ENCODE assay signal across 22 cellular contexts in the genomic region with DNA sequence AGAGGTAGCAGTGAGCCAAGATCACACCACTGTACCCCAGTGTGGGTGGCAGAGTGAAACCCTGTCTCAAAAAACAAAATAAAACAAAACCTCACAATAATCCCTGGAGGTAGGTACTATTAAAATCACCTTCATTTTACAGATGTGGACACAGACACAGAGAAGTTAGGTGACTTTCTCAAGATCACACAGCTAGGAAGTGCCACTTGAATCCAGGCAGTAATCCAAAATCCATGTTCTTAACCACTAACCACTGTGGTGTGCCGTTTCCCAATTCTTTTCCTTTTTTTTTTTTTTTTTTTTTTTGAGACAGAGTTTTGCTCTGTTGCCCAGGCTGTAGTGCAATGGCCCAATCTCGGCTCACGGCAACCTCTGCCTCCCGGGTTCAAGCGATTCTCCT. TPM values are rescaled to one million over a fixed set of nuclear protein-coding genes. Genes with fewer than 3 reads are reported as not detected.
DNase-seq lines count a peak whose midpoint lies in the region; ATAC-seq, FAIRE-seq and TF ChIP-seq lines count a peak whose summit lies in the region.
"Had no signal": no experiment of that assay in that cellular context is flagged by ENCODE, and none has a peak within 500 bp of the region (broad histone marks: within the 10 kb centered on the region; RNA-seq: fewer than 3 reads in every experiment).

No MANE protein-coding gene starts in this region.

- no peaks in the 10 kb centered on the region for H3K36me3 ChIP-seq in esophagus squamous epithelium
- H3K36me3 ChIP-seq in gastrocnemius medialis: no peaks in the 10 kb centered on the region

- no peak overlapping the region for H3K4me2 ChIP-seq in A549
- H3K4me2 ChIP-seq: KMS-11 had no signal

- TF ChIP-seq CTCF in A549 (IDR thresholded peaks at IDR 0.05) (no peak), RWPE1 (conservative IDR thresholded peaks at IDR 0.05; ENCODE audit: low read depth) (no peak), esophagus squamous epithelium (IDR thresholded peaks at IDR 0.05) (no peak), gastrocnemius medialis (IDR thresholded peaks at IDR 0.05 in 4 of 5, conservative IDR thresholded peaks at IDR 0.05 in 1 of 5) (no peak)

- CTCF ChIA-PET in A549 (lab: Yijun Ruan, JAX): interaction anchor here (0.6 to 33.5 kb wide), 15 partner anchors 4 to 531 kb away, joined by 3 to 1052 read pairs (median 9); a partner anchor contains a TSS
- CTCF ChIA-PET in RWPE1 (lab: Yijun Ruan, JAX): interaction anchor here (2.2 kb wide), 1 partner anchor 88 kb away, joined by 12 read pairs; a partner anchor contains a TSS

- DNase-seq in A549 (ENCODE audit: low read depth in 1 of 2, low spot score in 1 of 2) (no peak), RWPE1 (ENCODE audit: low spot score) (no peak), esophagus squamous epithelium (lab: John Stamatoyannopoulos, UW) (no peak), gastrocnemius medialis (no peak), SK-N-DZ (ENCODE audit: low spot score) (no peak)
- no peak for DNase-seq in T-helper 2 cell treated with Interferon-gamma antibody and Interleukin-4, amounts not matched to agents 5 μg/mL and 100 μg/mL, for 36 hours (ENCODE audit: low spot score)
- no peak for DNase-seq in activated T-cell treated with anti-CD3 and anti-CD28 coated beads, Interleukin-2, amount 50 U/mL, for 24 hours
- DNase-seq: activated CD4-positive, alpha-beta memory T cell treated with anti-CD3 and anti-CD28 coated beads, Interleukin-2, amount 10 ng/mL, durations not matched to agents 7 days and 5 days; activated naive CD4-positive, alpha-beta T cell treated with anti-CD3 and anti-CD28 coated beads, Interleukin-2, amount 10 ng/mL, durations not matched to agents 7 days and 5 days; activated T-cell treated with anti-CD3 and anti-CD28 coated beads, Interleukin-2, amount 50 U/mL, for 4 hours; foreskin fibroblast; NCI-H2029; stimulated activated CD4-positive, alpha-beta T cell treated with anti-CD3 and anti-CD28 coated beads, Interleukin-4, amount 100 ng/mL, for 4 hours; T1000 had no signal

- TF ChIP-seq EP300 in A549 (IDR thresholded peaks at IDR 0.05): no peak

- H3K4me3 ChIP-seq in A549 (no peak overlapping the region), esophagus squamous epithelium (no peak overlapping the region), gastrocnemius medialis (no peak overlapping the region)

- H3K4me1 ChIP-seq in A549: peaks cover 15% of the 10 kb centered on the region
- H3K4me1 ChIP-seq in esophagus squamous epithelium: peaks cover 0 to 66% (median 15%) of the 10 kb centered on the region in 3 donors
- peaks cover 3 to 6% of the 10 kb centered on the region in 2 donors for H3K4me1 ChIP-seq in gastrocnemius medialis

- WGBS in A549 (ENCODE audit: missing lambda C conversion rate): 70% methylated on average over 5 of the region's 5 CpGs
- 68 to 69% methylated on average over 3 to 5 of the region's 5 CpGs for WGBS in esophagus squamous epithelium, 2 donors

- POLR2A ChIA-PET in A549 (lab: Yijun Ruan, JAX) (interaction anchor here (1.1 to 1.8 kb wide), 2 partner anchors 9 to 57 kb away, joined by 3 to 4 read pairs; a partner anchor contains a TSS), RWPE1 (lab: Yijun Ruan, JAX; ENCODE audit: low non-redundant PET) (no interaction called here)

- H3K4me3 Mint-ChIP-seq in T-helper 2 cell treated with Interferon-gamma antibody and Interleukin-4, amounts not matched to agents 5 μg/mL and 100 μg/mL, for 36 hours: no peak overlapping the region
- H3K4me3 Mint-ChIP-seq in activated T-cell treated with anti-CD3 and anti-CD28 coated beads, Interleukin-2, amount 50 U/mL, for 24 hours: no peak overlapping the region
- H3K4me3 Mint-ChIP-seq: activated CD4-positive, alpha-beta memory T cell treated with anti-CD3 and anti-CD28 coated beads, Interleukin-2, amount 10 ng/mL, durations not matched to agents 7 days and 5 days; activated naive CD4-positive, alpha-beta T cell treated with anti-CD3 and anti-CD28 coated beads, Interleukin-2, amount 10 ng/mL, durations not matched to agents 7 days and 5 days; activated T-cell treated with anti-CD3 and anti-CD28 coated beads, Interleukin-2, amount 50 U/mL, for 4 hours; CD14-positive monocyte; endodermal cell had no signal

- no peaks in the 10 kb centered on the region for H3K27me3 Mint-ChIP-seq in T-helper 2 cell treated with Interferon-gamma antibody and Interleukin-4, amounts not matched to agents 5 μg/mL and 100 μg/mL, for 36 hours (ENCODE audit: low read depth)
- no peaks in the 10 kb centered on the region for H3K27me3 Mint-ChIP-seq in activated T-cell treated with anti-CD3 and anti-CD28 coated beads, Interleukin-2, amount 50 U/mL, for 24 hours
- H3K27me3 Mint-ChIP-seq: activated CD4-positive, alpha-beta memory T cell treated with anti-CD3 and anti-CD28 coated beads, Interleukin-2, amount 10 ng/mL, durations not matched to agents 7 days and 5 days had no signal

- peaks cover 7% of the 10 kb centered on the region for H3K36me3 Mint-ChIP-seq in T-helper 2 cell treated with Interferon-gamma antibody and Interleukin-4, amounts not matched to agents 5 μg/mL and 100 μg/mL, for 36 hours (ENCODE audit: low read depth)
- H3K36me3 Mint-ChIP-seq in activated T-cell treated with anti-CD3 and anti-CD28 coated beads, Interleukin-2, amount 50 U/mL, for 24 hours (ENCODE audit: low read depth): no peaks in the 10 kb centered on the region
- H3K36me3 Mint-ChIP-seq: activated naive CD4-positive, alpha-beta T cell treated with anti-CD3 and anti-CD28 coated beads, Interleukin-2, amount 10 ng/mL, durations not matched to agents 7 days and 5 days; CD14-positive monocyte had no signal

- H3K9me3 Mint-ChIP-seq in T-helper 2 cell treated with Interferon-gamma antibody and Interleukin-4, amounts not matched to agents 5 μg/mL and 100 μg/mL, for 36 hours: no peaks in the 10 kb centered on the region
- H3K9me3 Mint-ChIP-seq in activated T-cell treated with anti-CD3 and anti-CD28 coated beads, Interleukin-2, amount 50 U/mL, for 24 hours: no peaks in the 10 kb centered on the region
- H3K9me3 Mint-ChIP-seq: activated CD4-positive, alpha-beta memory T cell treated with anti-CD3 and anti-CD28 coated beads, Interleukin-2, amount 10 ng/mL, durations not matched to agents 7 days and 5 days; activated naive CD4-positive, alpha-beta T cell treated with anti-CD3 and anti-CD28 coated beads, Interleukin-2, amount 10 ng/mL, durations not matched to agents 7 days and 5 days; activated T-cell treated with anti-CD3 and anti-CD28 coated beads, Interleukin-2, amount 50 U/mL, for 4 hours; endodermal cell had no signal

- FAIRE-seq in A549 (lab: Jason Lieb, UNC): peak; percentile 32

- no peak overlapping the region for H3K27ac Mint-ChIP-seq in T-helper 2 cell treated with Interferon-gamma antibody and Interleukin-4, amounts not matched to agents 5 μg/mL and 100 μg/mL, for 36 hours
- no peak overlapping the region for H3K27ac Mint-ChIP-seq in activated T-cell treated with anti-CD3 and anti-CD28 coated beads, Interleukin-2, amount 50 U/mL, for 24 hours
- H3K27ac Mint-ChIP-seq: activated CD4-positive, alpha-beta memory T cell treated with anti-CD3 and anti-CD28 coated beads, Interleukin-2, amount 10 ng/mL, durations not matched to agents 7 days and 5 days; activated naive CD4-positive, alpha-beta T cell treated with anti-CD3 and anti-CD28 coated beads, Interleukin-2, amount 10 ng/mL, durations not matched to agents 7 days and 5 days; CD14-positive monocyte; endodermal cell had no signal

- TF ChIP-seq POLR2A in A549 (IDR thresholded peaks at IDR 0.05; ENCODE audit: low read length) (no peak), esophagus squamous epithelium (IDR thresholded peaks at IDR 0.05) (no peak), gastrocnemius medialis (IDR thresholded peaks at IDR 0.05) (no peak)

- H3K4me1 Mint-ChIP-seq in T-helper 2 cell treated with Interferon-gamma antibody and Interleukin-4, amounts not matched to agents 5 μg/mL and 100 μg/mL, for 36 hours (ENCODE audit: low read depth): peaks cover 19% of the 10 kb centered on the region
- H3K4me1 Mint-ChIP-seq in activated T-cell treated with anti-CD3 and anti-CD28 coated beads, Interleukin-2, amount 50 U/mL, for 24 hours (ENCODE audit: low read depth): peaks cover 5% of the 10 kb centered on the region

- H3K9me3 ChIP-seq in A549: no peaks in the 10 kb centered on the region
- no peaks in the 10 kb centered on the region for H3K9me3 ChIP-seq in esophagus squamous epithelium
- no peaks in the 10 kb centered on the region for H3K9me3 ChIP-seq in gastrocnemius medialis

- intact Hi-C loops in esophagus squamous epithelium (cut with DNase I): no loop called here
- intact Hi-C loops in gastrocnemius medialis (cut with DNase I; ENCODE audit: low total_unique reads): loop anchor here (10.0 kb wide), 1 partner anchor 342 kb away; a partner anchor contains a TSS

- H3K27me3 ChIP-seq in esophagus squamous epithelium (no peaks in the 10 kb centered on the region), gastrocnemius medialis (peaks cover 0 to 6% (median under 1%) of the 10 kb centered on the region in 3 donors)

- in situ Hi-C loops in gastrocnemius medialis (cut with MboI; ENCODE audit: low sequenced_read_pairs in 4 of 4): loop anchor here in 1 of 4 donors (25.0 kb wide), 1 partner anchor 360 kb away; no protein-coding TSS in a partner anchor

- H3K27ac ChIP-seq in A549 (no peak overlapping the region), RWPE1 (peak overlapping the region; percentile 46), esophagus squamous epithelium (peak overlapping the region; percentile 20 to 82 (median 58)), gastrocnemius medialis (peak overlapping the region in 3 of 4 donors; percentile 41 to 89 (median 51))
- H3K27ac ChIP-seq: KMS-11 had no signal

- ATAC-seq in A549 (no peak), gastrocnemius medialis (no peak), GM19452 (IDR thresholded peaks at IDR 0.05; ENCODE audit: unreplicated experiment) (no peak)
- ATAC-seq: activated T-cell treated with anti-CD3 and anti-CD28 coated beads, Interleukin-2, amount 50 U/mL, for 4 hours; SK-N-SH treated with all-trans-retinoic acid at 6 μM for 48 hours had no signal

- TF ChIP-seq RAD21 in A549 (conservative IDR thresholded peaks at IDR 0.05 in 1 of 2, IDR thresholded peaks at IDR 0.05 in 1 of 2): no peak

RNA-seq across cellular contexts. Expression of a gene that starts 9.0 kb away (rescaled TPM):
- polyA plus RNA-seq in A549 (2011; rRNA removed): 14.6 and 30.5 TPM in 2 replicates
- polyA plus RNA-seq in A549 (2012; cell fraction: cytosol; rRNA removed): 281 and 324 TPM in 2 replicates
- 99.6 and 180 TPM in 2 replicates for polyA plus RNA-seq in A549 (2012; cell fraction: nucleus; rRNA removed)
- polyA plus RNA-seq in A549 (2017; fragmentation: RNase III; extraction: RNeasy Plus Mini Kit Qiagen cat#74134 plus additional on column Dnase treatment): 88.6 to 99.6 TPM (median 99.5 TPM) in 3 replicates
- 2.9 and 3.1 TPM in 2 replicates for polyA minus RNA-seq in A549 (2011; rRNA and poly(A)+ RNA removed)
- total RNA-seq in esophagus squamous epithelium: 100 to 1,000 TPM in 1 of 4 donors, 10 to 100 TPM in 2, 1 to 10 TPM in 1; 1.1 to 101 (median 26.3) TPM
- 10 to 100 TPM in 1 of 4 donors, 1 to 10 TPM in 3; 1.3 to 48.8 (median 7.1) TPM for total RNA-seq in gastrocnemius medialis
- 2.0 and 3.5 TPM in 2 replicates for polyA plus RNA-seq in SK-N-DZ (2014; cell fraction: cytosol; rRNA removed)
- polyA plus RNA-seq in SK-N-DZ (2014; cell fraction: nucleus; rRNA removed): 5.1 and 10.4 TPM in 2 replicates
- total RNA-seq: activated CD4-positive, alpha-beta memory T cell treated with anti-CD3 and anti-CD28 coated beads, Interleukin-2, amount 10 ng/mL, durations not matched to agents 7 days and 5 days; NCI-H460; RPMI7951 had no signal
- polyA plus RNA-seq: CD14-positive monocyte had no signal

RNA-seq across cellular contexts. Expression of a gene that starts 17.2 kb away (rescaled TPM):
- polyA plus RNA-seq in A549 (2011; rRNA removed) (343 and 425 TPM in 2 replicates), A549 (2017; fragmentation: RNase III; extraction: RNeasy Plus Mini Kit Qiagen cat#74134 plus additional on column Dnase treatment) (244 to 296 TPM (median 291 TPM) in 3 replicates)
- 347 and 383 TPM in 2 replicates for polyA plus RNA-seq in A549 (2012; cell fraction: cytosol; rRNA removed)
- polyA plus RNA-seq in A549 (2012; cell fraction: nucleus; rRNA removed): 348 and 443 TPM in 2 replicates
- 154 and 156 TPM in 2 replicates for polyA minus RNA-seq in A549 (2011; rRNA and poly(A)+ RNA removed)
- total RNA-seq in esophagus squamous epithelium (100 to 1,000 TPM; 345 to 663 (median 433) TPM), gastrocnemius medialis (1 to 10 TPM in 3 of 4 donors, under 1 TPM in 1; 0.26 to 4.0 (median 1.6) TPM)
- polyA plus RNA-seq in SK-N-DZ (2014; cell fraction: cytosol; rRNA removed): 1.6 and 2.1 TPM in 2 replicates
- polyA plus RNA-seq in SK-N-DZ (2014; cell fraction: nucleus; rRNA removed): 1.4 and 1.8 TPM in 2 replicates

RNA-seq across cellular contexts. Expression of a gene that starts 23.1 kb away (rescaled TPM):
- 1.3 and 2.1 TPM in 2 replicates for polyA plus RNA-seq in A549 (2011; rRNA removed)
- 5.0 and 5.1 TPM in 2 replicates for polyA plus RNA-seq in A549 (2012; cell fraction: cytosol; rRNA removed)
- polyA plus RNA-seq in A549 (2012; cell fraction: nucleus; rRNA removed): 11.4 and 12.1 TPM in 2 replicates
- 4.4 to 6.8 TPM (median 5.3 TPM) in 3 replicates for polyA plus RNA-seq in A549 (2017; fragmentation: RNase III; extraction: RNeasy Plus Mini Kit Qiagen cat#74134 plus additional on column Dnase treatment)
- 1.6 and 2.8 TPM in 2 replicates for polyA minus RNA-seq in A549 (2011; rRNA and poly(A)+ RNA removed)
- 1 to 10 TPM in 1 of 4 donors, under 1 TPM in 1, not detected in 2; 0.44 to 2.5 TPM for total RNA-seq in esophagus squamous epithelium
- total RNA-seq in gastrocnemius medialis: not detected
- 30.6 and 40.8 TPM in 2 replicates for polyA plus RNA-seq in SK-N-DZ (2014; cell fraction: cytosol; rRNA removed)
- 50.0 and 51.9 TPM in 2 replicates for polyA plus RNA-seq in SK-N-DZ (2014; cell fraction: nucleus; rRNA removed)
- total RNA-seq: liver had no signal
- polyA plus RNA-seq: CD14-positive monocyte, liver had no signal

RNA-seq across cellular contexts. Expression of a gene that starts 56.9 kb away (rescaled TPM):
- polyA plus RNA-seq in A549 (2011; rRNA removed) (197 and 302 TPM in 2 replicates), A549 (2017; fragmentation: RNase III; extraction: RNeasy Plus Mini Kit Qiagen cat#74134 plus additional on column Dnase treatment) (487 to 531 TPM (median 489 TPM) in 3 replicates)
- 1,004 and 1,085 TPM in 2 replicates for polyA plus RNA-seq in A549 (2012; cell fraction: cytosol; rRNA removed)
- polyA plus RNA-seq in A549 (2012; cell fraction: nucleus; rRNA removed): 520 and 541 TPM in 2 replicates
- 17.0 and 21.4 TPM in 2 replicates for polyA minus RNA-seq in A549 (2011; rRNA and poly(A)+ RNA removed)
- total RNA-seq in esophagus squamous epithelium (100 to 1,000 TPM; 354 to 843 (median 469) TPM), gastrocnemius medialis (1 to 10 TPM in 2 of 4 donors, not detected in 2; 5.8 to 7.0 TPM)
- not detected in 2 replicates for polyA plus RNA-seq in SK-N-DZ (2014; cell fraction: cytosol; rRNA removed)
- polyA plus RNA-seq in SK-N-DZ (2014; cell fraction: nucleus; rRNA removed): not detected in 2 replicates
- total RNA-seq: activated T-cell treated with anti-CD3 and anti-CD28 coated beads, Interleukin-2, amount 50 U/mL, for 4 hours; RPMI7951 had no signal

Comparison
In these comparisons a context has a peak if more than half of its experiments do, and no peak if none do; other contexts are left out.
1. H3K27ac ChIP-seq: peak in RWPE1 (single experiment), esophagus squamous epithelium (4 of 4) and gastrocnemius medialis (3 of 4); none in A549 (0 of 2).
2. RNA of a gene that starts 17.2 kb away (total RNA-seq): 345 to 663 TPM in esophagus squamous epithelium; 0.26 to 4.0 TPM in gastrocnemius medialis; every median in the first group is over 10 times any median in the second.